In genomic region chr9:137026828-137027227, GRCh38 we compare ENCODE assay signal across 8 cellular contexts. TPM values are rescaled to one million over a fixed set of nuclear protein-coding genes. Genes with fewer than 3 reads are reported as not detected.
A peak's percentile ranks its signal among the peaks of the same experiment; 100 is the strongest.
DNase-seq lines count a peak whose midpoint lies in the region; ATAC-seq, FAIRE-seq and TF ChIP-seq lines count a peak whose summit lies in the region.

No MANE protein-coding gene starts in this region.

- intact Hi-C loops in breast epithelium (cut with DNase I; ENCODE audit: low total_unique reads): no loop called here

- peak overlapping the region; percentile 59 for H3K4me3 ChIP-seq in AG09309 (ENCODE audit: control insufficient read depth, low read depth, low read length)
- peak overlapping the region; percentile 57; the same call in 1 of the 2 replicates for H3K4me3 ChIP-seq in GM23338
- peak overlapping the region in 2 of 3 donors; percentile 66 to 88 for H3K4me3 ChIP-seq in breast epithelium

- H3K27ac Mint-ChIP-seq in GM23338 (no peak overlapping the region), nephron (no peak overlapping the region)

- H2AFZ ChIP-seq in GM23338: no peak overlapping the region

- peaks cover 27% of the 10 kb centered on the region for H3K27me3 Mint-ChIP-seq in GM23338 (ENCODE audit: insufficient read depth, low read depth, poor library complexity)
- no peaks in the 10 kb centered on the region for H3K27me3 Mint-ChIP-seq in nephron (ENCODE audit: low read depth)

- H4K20me1 ChIP-seq in GM23338 (replicated peaks; ENCODE audit: insufficient read depth): no peaks in the 10 kb centered on the region

- H3K4me1 Mint-ChIP-seq in GM23338: no peaks in the 10 kb centered on the region; the same call in 2 of the 3 replicates
- no peaks in the 10 kb centered on the region for H3K4me1 Mint-ChIP-seq in nephron

- H3K9me3 ChIP-seq in breast epithelium: no peaks in the 10 kb centered on the region

- no peak for TF ChIP-seq CTCF in AG09309 (IDR thresholded peaks at IDR 0.05; ENCODE audit: control insufficient read depth, insufficient read depth, low read depth, low read length, missing control alignments)
- no peak for TF ChIP-seq CTCF in GM23338 (conservative IDR thresholded peaks at IDR 0.05; ENCODE audit: low read depth in 2 of 2)
- no peak for TF ChIP-seq CTCF in breast epithelium (IDR thresholded peaks at IDR 0.05)
- TF ChIP-seq CTCF in nephron (IDR thresholded peaks at IDR 0.05; ENCODE audit: unreplicated experiment in 3 of 3): no peak

- TF ChIP-seq POLR2A in breast epithelium (IDR thresholded peaks at IDR 0.05): no peak

- H3K9me3 Mint-ChIP-seq in GM23338 (no peaks in the 10 kb centered on the region), nephron (no peaks in the 10 kb centered on the region)

- H3K36me3 Mint-ChIP-seq in GM23338 (ENCODE audit: low read depth) (no peaks in the 10 kb centered on the region), nephron (ENCODE audit: low read depth) (no peaks in the 10 kb centered on the region)

- no peaks in the 10 kb centered on the region for H3K36me3 ChIP-seq in GM23338 (ENCODE audit: insufficient read depth)
- H3K36me3 ChIP-seq in breast epithelium: no peaks in the 10 kb centered on the region

- no peaks in the 10 kb centered on the region for H3K79me2 ChIP-seq in GM23338 (replicated peaks; ENCODE audit: insufficient read depth)

- H3K27ac ChIP-seq in GM23338 (ENCODE audit: low read depth): no peak overlapping the region
- peak overlapping the region; percentile 55 to 77 for H3K27ac ChIP-seq in breast epithelium

- no peak for ATAC-seq in GM23338
- no peak for ATAC-seq in GM18498 (IDR thresholded peaks at IDR 0.05; ENCODE audit: unreplicated experiment)

- H3K4me1 ChIP-seq in GM23338 (ENCODE audit: insufficient read depth) (peaks cover 7% of the 10 kb centered on the region; the same call in 1 of the 2 replicates), breast epithelium (peaks cover 12 to 27% of the 10 kb centered on the region in 2 donors)

- no peak for DNase-seq in AG09309 (ENCODE audit: low read depth)
- no peak for DNase-seq in GM23338 (ENCODE audit: low spot score)
- DNase-seq in breast epithelium (ENCODE audit: low spot score in 2 of 2): no peak
- DNase-seq in epidermal melanocyte (ENCODE audit: insufficient read length, low spot score): no peak
- DNase-seq in HuH-7.5 (ENCODE audit: low spot score): no peak
- DNase-seq in HTR-8/SVneo (ENCODE audit: insufficient read length, low spot score): no peak

- H3F3A ChIP-seq in GM23338 (replicated peaks; ENCODE audit: low read depth): 0 out of 2 replicates have a peak, but pooled peaks cover 6% of the 10 kb centered on the region

- FAIRE-seq in HTR-8/SVneo (lab: Jason Lieb, UNC): no peak

- H3K4me3 Mint-ChIP-seq in GM23338: no peak overlapping the region; the same call in 2 of the 3 replicates
- peak overlapping the region; percentile 89 to 92 (median 92) for H3K4me3 Mint-ChIP-seq in nephron

- H3K27me3 ChIP-seq in GM23338 (ENCODE audit: insufficient read depth) (peaks cover 21% of the 10 kb centered on the region), breast epithelium (no peaks in the 10 kb centered on the region)

- no peak overlapping the region; the same call in 1 of the 2 replicates for H3K4me2 ChIP-seq in GM23338

- H3K9me2 ChIP-seq in GM23338 (ENCODE audit: insufficient read depth): no peaks in the 10 kb centered on the region

TF ChIP-seq in GM23338, 12 proteins besides CTCF, POLR2A, EP300 and RAD21 (continues in another document):
- TF ChIP-seq, protein P1, sequence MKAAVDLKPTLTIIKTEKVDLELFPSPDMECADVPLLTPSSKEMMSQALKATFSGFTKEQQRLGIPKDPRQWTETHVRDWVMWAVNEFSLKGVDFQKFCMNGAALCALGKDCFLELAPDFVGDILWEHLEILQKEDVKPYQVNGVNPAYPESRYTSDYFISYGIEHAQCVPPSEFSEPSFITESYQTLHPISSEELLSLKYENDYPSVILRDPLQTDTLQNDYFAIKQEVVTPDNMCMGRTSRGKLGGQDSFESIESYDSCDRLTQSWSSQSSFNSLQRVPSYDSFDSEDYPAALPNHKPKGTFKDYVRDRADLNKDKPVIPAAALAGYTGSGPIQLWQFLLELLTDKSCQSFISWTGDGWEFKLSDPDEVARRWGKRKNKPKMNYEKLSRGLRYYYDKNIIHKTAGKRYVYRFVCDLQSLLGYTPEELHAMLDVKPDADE (IDR thresholded peaks at IDR 0.05): no peak
- TF ChIP-seq STAT1 (IDR thresholded peaks at IDR 0.05; ENCODE audit: unreplicated experiment) (no peak), JUNB (IDR thresholded peaks at IDR 0.05; ENCODE audit: unreplicated experiment) (no peak), ZNF462 (CRISPR knock-in tag; IDR thresholded peaks at IDR 0.05) (no peak)

RNA-seq across cellular contexts. Expression of gene ABCA2, which starts 1.2 kb away (rescaled TPM):
- total RNA-seq in GM23338 (2014; rRNA removed; shearing (Covaris generic)): 14.2 and 16.0 TPM in 2 replicates
- 5.6 and 7.0 TPM in 2 replicates for polyA plus RNA-seq in GM23338 (2016; fragmentation: Nextera tagmentation; extraction: Ambion mirVana)
- total RNA-seq in breast epithelium: 10 to 100 TPM; 17.0 to 30.6 (median 18.9) TPM

RNA-seq across cellular contexts. Expression of gene FUT7, which starts 5.1 kb away (rescaled TPM):
- total RNA-seq in GM23338 (2014; rRNA removed; shearing (Covaris generic)): not detected in 2 replicates
- not detected in 2 replicates for polyA plus RNA-seq in GM23338 (2016; fragmentation: Nextera tagmentation; extraction: Ambion mirVana)
- total RNA-seq in breast epithelium: not detected

RNA-seq across cellular contexts. Expression of gene NPDC1, which starts 19.1 kb away (rescaled TPM):
- total RNA-seq in GM23338 (2014; rRNA removed; shearing (Covaris generic)): 26.2 and 34.3 TPM in 2 replicates
- 35.5 and 36.7 TPM in 2 replicates for polyA plus RNA-seq in GM23338 (2016; fragmentation: Nextera tagmentation; extraction: Ambion mirVana)
- total RNA-seq in breast epithelium: 10 to 100 TPM; 21.9 to 63.9 (median 63.1) TPM

RNA-seq across cellular contexts. Expression of gene ENTPD2, which starts 27.0 kb away (rescaled TPM):
- total RNA-seq in GM23338 (2014; rRNA removed; shearing (Covaris generic)): 1.1 and 1.9 TPM in 2 replicates
- 1.8 and 2.9 TPM in 2 replicates for polyA plus RNA-seq in GM23338 (2016; fragmentation: Nextera tagmentation; extraction: Ambion mirVana)
- total RNA-seq in breast epithelium: 1 to 10 TPM in 2 of 3 donors, under 1 TPM in 1; 0.16 to 6.7 (median 3.6) TPM

RNA-seq across cellular contexts. Expression of gene CLIC3, which starts 30.5 kb away (rescaled TPM):
- total RNA-seq in GM23338 (2014; rRNA removed; shearing (Covaris generic)): 0.56 TPM in 1 of 2 replicates, not detected in the other
- 0.53 and 0.57 TPM in 2 replicates for polyA plus RNA-seq in GM23338 (2016; fragmentation: Nextera tagmentation; extraction: Ambion mirVana)
- total RNA-seq in breast epithelium: 1 to 10 TPM in 1 of 3 donors, under 1 TPM in 1, not detected in 1; 0.32 to 3.5 TPM
